Comparison of ENCODE assay signal across 13 cellular contexts in genomic region chr12:98893601-98894411, GRCh38.
DNase-seq lines count a peak whose midpoint lies in the region; ATAC-seq and TF ChIP-seq lines count a peak whose summit lies in the region.
"Had no signal": no experiment of that assay in that cellular context is flagged by ENCODE, and none has a peak within 500 bp of the region (broad histone marks: within the 10 kb centered on the region; RNA-seq: fewer than 3 reads in every experiment).

No MANE protein-coding gene starts in this region.

- H3K9me3 ChIP-seq in prostate gland = no peaks in the 10 kb centered on the region

- peak; percentile 16 to 68 for DNase-seq in T47D (ENCODE audit: low read depth in 1 of 2, low spot score in 1 of 2)
- DNase-seq in MCF 10A (ENCODE audit: unreplicated experiment) = no peak
- peak; percentile 35 for DNase-seq in mesendoderm
- no peak for DNase-seq in type B pancreatic cell (ENCODE audit: extremely low spot score, unreplicated experiment)
- no peak for DNase-seq in prostate gland (ENCODE audit: low spot score)
- DNase-seq: activated effector memory CD4-positive, alpha-beta T cell treated with anti-CD3 and anti-CD28 coated beads, Interleukin-2, amount 50 U/mL, for 16 hours; effector CD4-positive, alpha-beta T cell; HCEC 1CT; naive B cell; stimulated activated CD4-positive, alpha-beta T cell treated with anti-CD3 and anti-CD28 coated beads, Interleukin-1b, Interleukin-23, amount 100 ng/mL, for 48 hours had no signal

- H3K4me3 ChIP-seq in mesendoderm (ENCODE audit: low read length) = peak overlapping the region; percentile 6
- peak overlapping the region in 1 of 2 donors; percentile 16 for H3K4me3 ChIP-seq in prostate gland

- H2BK15ac ChIP-seq in mesendoderm (replicated peaks; ENCODE audit: low read depth) = no peak overlapping the region

- H3K4ac ChIP-seq in mesendoderm (ENCODE audit: low read depth, low read length) = no peak overlapping the region

- H3K56ac ChIP-seq in mesendoderm (ENCODE audit: low read length) = peak overlapping the region; percentile 67

- POLR2A ChIA-PET in MCF 10A (lab: Yijun Ruan, JAX) = interaction anchor here (0.6 kb wide), 1 partner anchor 29 kb away, joined by 3 read pairs; no protein-coding TSS in a partner anchor

- TF ChIP-seq POLR2A in prostate gland (IDR thresholded peaks at IDR 0.05) = no peak

- intact Hi-C loops in MCF 10A (cut with micrococcal nuclease) (no loop called here), prostate gland (cut with DNase I) (no loop called here)

- TF ChIP-seq CTCF in MCF 10A (IDR thresholded peaks at IDR 0.05; ENCODE audit: unreplicated experiment) = no peak
- TF ChIP-seq CTCF in type B pancreatic cell (conservative IDR thresholded peaks at IDR 0.05) = no peak
- TF ChIP-seq CTCF in prostate gland (IDR thresholded peaks at IDR 0.05) = no peak

- no peak overlapping the region for H2AK5ac ChIP-seq in mesendoderm (ENCODE audit: low read length)

- H3K9ac ChIP-seq in mesendoderm (ENCODE audit: low read length) = peak overlapping the region; percentile 22

- H2BK5ac ChIP-seq in mesendoderm (ENCODE audit: low read length) = no peak overlapping the region

- H4K5ac ChIP-seq in mesendoderm (ENCODE audit: low read length) = no peak overlapping the region

- in situ Hi-C loops in T47D (cut with HindIII; ENCODE audit: low pct_unique_long_range_greater_than_20kb, low sequenced_read_pairs) = no loop called here

- H3K4me1 ChIP-seq in mesendoderm (ENCODE audit: control insufficient read depth, low read depth, low read length) = no peaks in the 10 kb centered on the region
- H3K4me1 ChIP-seq in prostate gland (replicated peaks) = no peaks in the 10 kb centered on the region

- H3K27ac ChIP-seq in angular gyrus (ENCODE audit: low read depth, low read length) (peak overlapping the region; percentile 88), mesendoderm (ENCODE audit: low read depth, low read length) (no peak overlapping the region), prostate gland (no peak overlapping the region)

- no peaks in the 10 kb centered on the region for H3K36me3 ChIP-seq in mesendoderm (ENCODE audit: control insufficient read depth, insufficient read depth, low read length)
- H3K36me3 ChIP-seq in prostate gland = no peaks in the 10 kb centered on the region

- CTCF ChIA-PET in MCF 10A (lab: Yijun Ruan, JAX) = no interaction called here

- H3K4me1 Mint-ChIP-seq in MCF 10A (ENCODE audit: insufficient read depth, unreplicated experiment) = no peaks in the 10 kb centered on the region
- peaks cover 12% of the 10 kb centered on the region for H3K4me1 Mint-ChIP-seq in type B pancreatic cell (ENCODE audit: unreplicated experiment)
- H3K4me1 Mint-ChIP-seq: naive B cell had no signal

- H2BK120ac ChIP-seq in mesendoderm (ENCODE audit: low read depth, low read length) = no peak overlapping the region

- WGBS in mesendoderm (ENCODE audit: extremely low coverage, insufficient coverage, low lambda C conversion rate) = no CpG with 5 or more reads among the region's 28 CpGs
- WGBS in prostate gland = 4% methylated on average over 28 of the region's 28 CpGs

- H3K27me3 ChIP-seq in mesendoderm (ENCODE audit: insufficient read depth, low read length, poor library complexity) (peaks cover 33% of the 10 kb centered on the region), prostate gland (replicated peaks; ENCODE audit: insufficient read depth) (peaks cover 6% of the 10 kb centered on the region)

- H3K79me2 ChIP-seq in mesendoderm (ENCODE audit: control insufficient read depth, insufficient read depth, low read length) = no peaks in the 10 kb centered on the region

- no peak overlapping the region for H3K27ac Mint-ChIP-seq in MCF 10A (ENCODE audit: low read depth, unreplicated experiment)
- H3K27ac Mint-ChIP-seq in type B pancreatic cell = no peak overlapping the region
- H3K27ac Mint-ChIP-seq: naive B cell had no signal

- BruUV-seq in MCF 10A (replicated peaks; lab: Mats Ljungman, UMichigan) = no TSS peak

- no peak overlapping the region for H3K23ac ChIP-seq in mesendoderm (ENCODE audit: low read length)

- H3K4me3 Mint-ChIP-seq in MCF 10A (ENCODE audit: unreplicated experiment) (no peak overlapping the region), type B pancreatic cell (peak overlapping the region; percentile 70)
- H3K4me3 Mint-ChIP-seq: naive B cell had no signal

- H3K4me2 ChIP-seq in mesendoderm (ENCODE audit: low read length) = peak overlapping the region; percentile 67

- no peak overlapping the region for H3K18ac ChIP-seq in mesendoderm (ENCODE audit: low read length)

- ATAC-seq in HG02884 (IDR thresholded peaks at IDR 0.05; ENCODE audit: unreplicated experiment) = no peak
- ATAC-seq in HG03097 (IDR thresholded peaks at IDR 0.05; ENCODE audit: low FRiP score, unreplicated experiment) = no peak

- H3K27me3 Mint-ChIP-seq in MCF 10A (ENCODE audit: insufficient read depth, unreplicated experiment) (no peaks in the 10 kb centered on the region), type B pancreatic cell (peaks cover 87% of the 10 kb centered on the region)

- H3K79me1 ChIP-seq in mesendoderm (ENCODE audit: low read length) = no peaks in the 10 kb centered on the region

- H3K9me3 Mint-ChIP-seq in MCF 10A (ENCODE audit: unreplicated experiment) (no peaks in the 10 kb centered on the region), type B pancreatic cell (no peaks in the 10 kb centered on the region)

- H3K36me3 Mint-ChIP-seq in MCF 10A (ENCODE audit: insufficient read depth, unreplicated experiment) (no peaks in the 10 kb centered on the region), type B pancreatic cell (no peaks in the 10 kb centered on the region)

- H4K8ac ChIP-seq in mesendoderm (ENCODE audit: low read depth, low read length) = no peak overlapping the region

Comparison
In these comparisons a context has a peak if more than half of its experiments do, and no peak if none do; other contexts are left out.
1. DNase-seq: peak in T47D (2 of 2) and mesendoderm (single experiment); none in MCF 10A (single experiment), type B pancreatic cell (single experiment) and prostate gland (single experiment).